In genomic region chr16:75003931-75004330, GRCh38 we compare ENCODE assay signal across 15 cellular contexts.
"Had no signal": no experiment of that assay in that cellular context is flagged by ENCODE, and none has a peak within 500 bp of the region (broad histone marks: within the 10 kb centered on the region; RNA-seq: fewer than 3 reads in every experiment).

No MANE protein-coding gene starts in this region.

- H3K36me3 ChIP-seq: heart left ventricle, ovary, thoracic aorta had no signal

- H3K4me3 Mint-ChIP-seq: activated CD4-positive, alpha-beta T cell treated with anti-CD3 and anti-CD28 coated beads for 36 hours; activated CD8-positive, alpha-beta T cell treated with anti-CD3 and anti-CD28 coated beads for 36 hours; activated naive CD8-positive, alpha-beta T cell treated with anti-CD3 and anti-CD28 coated beads, Interleukin-2, amount 10 ng/mL, durations not matched to agents 7 days and 5 days; activated T-cell treated with anti-CD3 and anti-CD28 coated beads, Interleukin-2, amount 50 U/mL, for 4 hours; dendritic cell treated with granulocyte-macrophage colony-stimulating factor and Interleukin-4, amounts not matched to agents 40 ng/mL and 50 ng/mL, for 4 days; effector memory CD8-positive, alpha-beta T cell; stimulated activated effector memory CD8-positive, alpha-beta T cell treated with anti-CD3 and anti-CD28 coated beads, Interleukin-12 subunit alpha, Interleukin-12 subunit beta, amount 100 ng/mL, for 72 hours had no signal

- H3K27me3 ChIP-seq: heart left ventricle, ovary had no signal

- H3K9me3 Mint-ChIP-seq: activated CD8-positive, alpha-beta T cell treated with anti-CD3 and anti-CD28 coated beads for 36 hours; activated naive CD8-positive, alpha-beta T cell treated with anti-CD3 and anti-CD28 coated beads, Interleukin-2, amount 10 ng/mL, durations not matched to agents 7 days and 5 days; activated T-cell treated with anti-CD3 and anti-CD28 coated beads, Interleukin-2, amount 50 U/mL, for 4 hours; dendritic cell treated with granulocyte-macrophage colony-stimulating factor and Interleukin-4, amounts not matched to agents 40 ng/mL and 50 ng/mL, for 4 days; effector memory CD8-positive, alpha-beta T cell; nephron; stimulated activated effector memory CD8-positive, alpha-beta T cell treated with anti-CD3 and anti-CD28 coated beads, Interleukin-12 subunit alpha, Interleukin-12 subunit beta, amount 100 ng/mL, for 72 hours had no signal

- H3K4me3 ChIP-seq: heart left ventricle, ovary, SK-N-MC, thoracic aorta had no signal

- H3K9me3 ChIP-seq: heart left ventricle, ovary, thoracic aorta had no signal

- H3K27ac ChIP-seq: ovary, SK-N-MC, thoracic aorta, VCaP had no signal

- DNase-seq: activated naive CD4-positive, alpha-beta T cell; activated naive CD8-positive, alpha-beta T cell treated with anti-CD3 and anti-CD28 coated beads, Interleukin-2, amount 10 ng/mL, durations not matched to agents 7 days and 5 days; activated T-cell treated with anti-CD3 and anti-CD28 coated beads, Interleukin-2, amount 50 U/mL, for 4 hours; effector memory CD8-positive, alpha-beta T cell; heart left ventricle; left colon; ovary had no signal

- H3K27ac Mint-ChIP-seq: activated CD8-positive, alpha-beta T cell treated with anti-CD3 and anti-CD28 coated beads for 36 hours; activated naive CD8-positive, alpha-beta T cell treated with anti-CD3 and anti-CD28 coated beads, Interleukin-2, amount 10 ng/mL, durations not matched to agents 7 days and 5 days; dendritic cell treated with granulocyte-macrophage colony-stimulating factor and Interleukin-4, amounts not matched to agents 40 ng/mL and 50 ng/mL, for 4 days; nephron; stimulated activated effector memory CD8-positive, alpha-beta T cell treated with anti-CD3 and anti-CD28 coated beads, Interleukin-12 subunit alpha, Interleukin-12 subunit beta, amount 100 ng/mL, for 72 hours had no signal

- ATAC-seq: activated CD4-positive, alpha-beta T cell treated with anti-CD3 and anti-CD28 coated beads for 36 hours; activated CD8-positive, alpha-beta T cell treated with anti-CD3 and anti-CD28 coated beads for 36 hours; activated T-cell treated with anti-CD3 and anti-CD28 coated beads, Interleukin-2, amount 50 U/mL, for 4 hours; effector memory CD8-positive, alpha-beta T cell; heart left ventricle; left colon had no signal
